22 cellular contexts compared by ENCODE assay signal in genomic region chr20:59819496-59820203, GRCh38.
A peak's percentile ranks its signal among the peaks of the same experiment; 100 is the strongest.
DNase-seq lines count a peak whose midpoint lies in the region; ATAC-seq, FAIRE-seq and TF ChIP-seq lines count a peak whose summit lies in the region.
"Had no signal": no experiment of that assay in that cellular context is flagged by ENCODE, and none has a peak within 500 bp of the region (broad histone marks: within the 10 kb centered on the region; RNA-seq: fewer than 3 reads in every experiment).

No MANE protein-coding gene starts in this region.

- no peak overlapping the region for H3K4ac ChIP-seq in H9 (ENCODE audit: low read depth, low read length)

- no peak for TF ChIP-seq CTCF in GM23338 (conservative IDR thresholded peaks at IDR 0.05; ENCODE audit: low read depth in 2 of 2)
- TF ChIP-seq CTCF in H9 (conservative IDR thresholded peaks at IDR 0.05): no peak
- TF ChIP-seq CTCF in dorsolateral prefrontal cortex (IDR thresholded peaks at IDR 0.05 in 54 of 56, conservative IDR thresholded peaks at IDR 0.05 in 2 of 56; ENCODE audit: low read depth in 1 of 56, partially characterized antibody in 56 of 56): peak in 1 of 56 donors; percentile 22

- H3K9me3 ChIP-seq in H9 (ENCODE audit: control insufficient read depth, low read depth, low read length): no peaks in the 10 kb centered on the region
- H3K9me3 ChIP-seq: ascending aorta, esophagus squamous epithelium, prostate gland, thyroid gland had no signal

- no peaks in the 10 kb centered on the region for H3K9me3 Mint-ChIP-seq in GM23338
- H3K9me3 Mint-ChIP-seq in H9: peaks cover 0 to 17% of the 10 kb centered on the region in 2 experiments; a peak in 4 of 5 replicates
- H3K9me3 Mint-ChIP-seq: activated B cell treated with CpG ODN at 0.5 μM for 24 hours; activated naive CD4-positive, alpha-beta T cell treated with anti-CD3 and anti-CD28 coated beads, Interleukin-2, amount 50 U/mL, for 24 hours; CD4-positive, alpha-beta T cell; stimulated activated effector memory CD8-positive, alpha-beta T cell treated with anti-CD3 and anti-CD28 coated beads, Interleukin-12 subunit alpha, Interleukin-12 subunit beta, amount 100 ng/mL, for 72 hours had no signal

- H3K27me3 ChIP-seq in GM23338 (ENCODE audit: insufficient read depth) (no peaks in the 10 kb centered on the region), H9 (ENCODE audit: insufficient read depth, low read length) (no peaks in the 10 kb centered on the region; the same call in 1 of the 2 replicates), dorsolateral prefrontal cortex (no peaks in the 10 kb centered on the region)
- H3K27me3 ChIP-seq: ascending aorta, esophagus squamous epithelium, thyroid gland had no signal

- no peak overlapping the region for H2BK120ac ChIP-seq in H9 (ENCODE audit: low read depth, low read length, poor library complexity, severe bottlenecking)

- H3K27ac Mint-ChIP-seq in GM23338 (peak overlapping the region; percentile 62; the same call in 1 of the 2 replicates), H9 (peak overlapping the region in 1 of 3 experiments; percentile 44; a peak in 1 of 7 replicates)
- H3K27ac Mint-ChIP-seq: activated B cell treated with CpG ODN at 0.5 μM for 24 hours; activated naive CD4-positive, alpha-beta T cell treated with anti-CD3 and anti-CD28 coated beads, Interleukin-2, amount 50 U/mL, for 24 hours; CD4-positive, alpha-beta T cell; stimulated activated effector memory CD8-positive, alpha-beta T cell treated with anti-CD3 and anti-CD28 coated beads, Interleukin-12 subunit alpha, Interleukin-12 subunit beta, amount 100 ng/mL, for 72 hours had no signal

- no peak overlapping the region for H2BK15ac ChIP-seq in H9 (ENCODE audit: low read depth, low read length)

- no peak overlapping the region for H3K14ac ChIP-seq in H9 (ENCODE audit: insufficient read depth, low read length)

- intact Hi-C loops in dorsolateral prefrontal cortex (cut with DNase I): no loop called here

- no peak overlapping the region for H4K8ac ChIP-seq in H9 (replicated peaks; ENCODE audit: insufficient read length, low read depth, low read length)

- no peak overlapping the region for H3K4me2 ChIP-seq in GM23338
- no peak overlapping the region for H3K4me2 ChIP-seq in H9 (ENCODE audit: insufficient read depth, insufficient read length, low read length)
- H3K4me2 ChIP-seq: KMS-11 had no signal

- no CpG with 5 or more reads among the region's 20 CpGs for WGBS in H9 (ENCODE audit: extremely low coverage, insufficient read length, low lambda C conversion rate)

- H3K27me3 Mint-ChIP-seq in GM23338 (ENCODE audit: insufficient read depth, low read depth, poor library complexity) (peaks cover 11% of the 10 kb centered on the region), H9 (ENCODE audit: low read depth) (peaks cover 21% of the 10 kb centered on the region)
- H3K27me3 Mint-ChIP-seq: activated B cell treated with CpG ODN at 0.5 μM for 24 hours; CD4-positive, alpha-beta T cell had no signal

- H3F3A ChIP-seq in GM23338 (replicated peaks; ENCODE audit: low read depth): no peaks in the 10 kb centered on the region

- H2BK20ac ChIP-seq in H9 (ENCODE audit: low read depth, low read length, poor library complexity, severe bottlenecking): no peak overlapping the region

- H3K27ac ChIP-seq in GM23338 (ENCODE audit: low read depth) (no peak overlapping the region), H9 (ENCODE audit: insufficient read length, low read depth, low read length) (no peak overlapping the region), dorsolateral prefrontal cortex (peak overlapping the region; percentile 33 to 94 (median 79))
- H3K27ac ChIP-seq: ascending aorta, esophagus squamous epithelium, KMS-11, prostate gland, skin epidermis, thyroid gland had no signal

- no peak overlapping the region for H3K18ac ChIP-seq in H9 (ENCODE audit: insufficient read length, low read depth, low read length)

- H4K20me1 ChIP-seq in GM23338 (replicated peaks; ENCODE audit: insufficient read depth) (no peaks in the 10 kb centered on the region), H9 (ENCODE audit: control insufficient read depth, insufficient read depth, insufficient read length) (no peaks in the 10 kb centered on the region)

- H2AFZ ChIP-seq in GM23338 (no peak overlapping the region), H9 (ENCODE audit: low read length) (no peak overlapping the region)

- H2BK12ac ChIP-seq in H9 (ENCODE audit: insufficient read length, low read depth, low read length): no peak overlapping the region

- H3K4me3 Mint-ChIP-seq in GM23338 (no peak overlapping the region), H9 (no peak overlapping the region)
- H3K4me3 Mint-ChIP-seq: activated B cell treated with CpG ODN at 0.5 μM for 24 hours; activated naive CD4-positive, alpha-beta T cell treated with anti-CD3 and anti-CD28 coated beads, Interleukin-2, amount 50 U/mL, for 24 hours; CD4-positive, alpha-beta T cell; stimulated activated effector memory CD8-positive, alpha-beta T cell treated with anti-CD3 and anti-CD28 coated beads, Interleukin-12 subunit alpha, Interleukin-12 subunit beta, amount 100 ng/mL, for 72 hours had no signal

- no peak for TF ChIP-seq POLR2A in GM12891 (IDR thresholded peaks at IDR 0.05; ENCODE audit: low read depth, low read length)

- H3K4me3 ChIP-seq in GM23338 (no peak overlapping the region), dorsolateral prefrontal cortex (no peak overlapping the region)
- H3K4me3 ChIP-seq: ascending aorta, esophagus squamous epithelium, prostate gland, skin epidermis, thyroid gland had no signal

- H2AK5ac ChIP-seq in H9 (ENCODE audit: insufficient read length, low read length): no peak overlapping the region

- H3K36me3 ChIP-seq in GM23338 (ENCODE audit: insufficient read depth): no peaks in the 10 kb centered on the region
- H3K36me3 ChIP-seq: ascending aorta, esophagus squamous epithelium, prostate gland, thyroid gland had no signal

- H4K91ac ChIP-seq in H9 (ENCODE audit: insufficient read length, low read depth, low read length): no peak overlapping the region

- no peak for FAIRE-seq in GM12891 (lab: Jason Lieb, UNC)

- ATAC-seq in GM23338: peak; percentile 61
- no peak for ATAC-seq in GM19328 (IDR thresholded peaks at IDR 0.05; ENCODE audit: unreplicated experiment)
- ATAC-seq: stimulated activated effector memory CD8-positive, alpha-beta T cell treated with anti-CD3 and anti-CD28 coated beads, Interleukin-12 subunit alpha, Interleukin-12 subunit beta, amount 100 ng/mL, for 72 hours had no signal

- no peak overlapping the region for H4K5ac ChIP-seq in H9 (ENCODE audit: insufficient read length, low read depth, low read length)

- H3K4me1 ChIP-seq in GM23338 (ENCODE audit: insufficient read depth): no peaks in the 10 kb centered on the region
- no peaks in the 10 kb centered on the region for H3K4me1 ChIP-seq in H9 (ENCODE audit: insufficient read depth, low read length)
- H3K4me1 ChIP-seq: ascending aorta, prostate gland, thyroid gland had no signal

- H3K79me1 ChIP-seq in H9 (ENCODE audit: insufficient read depth, low read depth, low read length, poor library complexity, severe bottlenecking): no peaks in the 10 kb centered on the region

- no peak for DNase-seq in GM23338 (ENCODE audit: low spot score)
- DNase-seq in H9: peak; percentile 25
- peak in 1 of 10 donors; percentile 8 for DNase-seq in dorsolateral prefrontal cortex
- peak; percentile 6 for DNase-seq in mucosa of gallbladder (ENCODE audit: low spot score)
- no peak for DNase-seq in NCI-H1105 (lab: John Stamatoyannopoulos, UW)
- no peak for DNase-seq in GM12891 (ENCODE audit: insufficient read length, low spot score)
- DNase-seq: activated B cell treated with CpG ODN at 0.5 μM for 24 hours; CD4-positive, alpha-beta T cell; effector CD8-positive, alpha-beta T cell; esophagus squamous epithelium; GF-D8; kidney glomerular epithelial cell; NCI-H1694; stimulated activated CD4-positive, alpha-beta T cell treated with anti-CD3 and anti-CD28 coated beads, Interleukin-2, amount 100 ng/mL, for 24 hours; thyroid gland had no signal

- H3T11ph ChIP-seq in H9 (ENCODE audit: low read length): no peak overlapping the region

- no peaks in the 10 kb centered on the region; the same call in 1 of the 2 replicates for H3K9me2 ChIP-seq in GM23338 (ENCODE audit: insufficient read depth)

- H3K56ac ChIP-seq in H9 (ENCODE audit: insufficient read length, low read depth, low read length): no peak overlapping the region

- H3K23ac ChIP-seq in H9 (ENCODE audit: insufficient read length, low read depth, low read length): no peak overlapping the region

- H3K9ac ChIP-seq in H9 (ENCODE audit: extremely low read depth, insufficient read length, low read length): no peak overlapping the region
- H3K9ac ChIP-seq: KMS-11 had no signal

- H3K36me3 Mint-ChIP-seq in GM23338 (ENCODE audit: low read depth) (no peaks in the 10 kb centered on the region), H9 (ENCODE audit: insufficient read depth in 1 of 3, low read depth in 3 of 3) (no peaks in the 10 kb centered on the region)
- H3K36me3 Mint-ChIP-seq: activated naive CD4-positive, alpha-beta T cell treated with anti-CD3 and anti-CD28 coated beads, Interleukin-2, amount 50 U/mL, for 24 hours; stimulated activated effector memory CD8-positive, alpha-beta T cell treated with anti-CD3 and anti-CD28 coated beads, Interleukin-12 subunit alpha, Interleukin-12 subunit beta, amount 100 ng/mL, for 72 hours had no signal

- H3K79me2 ChIP-seq in GM23338 (replicated peaks; ENCODE audit: insufficient read depth) (no peaks in the 10 kb centered on the region), H9 (ENCODE audit: insufficient read depth, low read length) (no peaks in the 10 kb centered on the region)

- H3K23me2 ChIP-seq in H9 (ENCODE audit: insufficient read length, low read depth, low read length, poor library complexity, severe bottlenecking): no peaks in the 10 kb centered on the region

- H3K4me1 Mint-ChIP-seq in GM23338: peaks cover 11% of the 10 kb centered on the region
- peaks cover 6 to 11% of the 10 kb centered on the region in 2 experiments for H3K4me1 Mint-ChIP-seq in H9
- H3K4me1 Mint-ChIP-seq: activated B cell treated with CpG ODN at 0.5 μM for 24 hours; activated naive CD4-positive, alpha-beta T cell treated with anti-CD3 and anti-CD28 coated beads, Interleukin-2, amount 50 U/mL, for 24 hours; stimulated activated effector memory CD8-positive, alpha-beta T cell treated with anti-CD3 and anti-CD28 coated beads, Interleukin-12 subunit alpha, Interleukin-12 subunit beta, amount 100 ng/mL, for 72 hours had no signal

- no peak overlapping the region for H2BK5ac ChIP-seq in H9 (ENCODE audit: insufficient read length, low read length)

TF ChIP-seq in GM23338, 12 proteins besides CTCF, POLR2A, EP300 and RAD21 (continues in another document):
- TF ChIP-seq ZNF114 (CRISPR knock-in tag; IDR thresholded peaks at IDR 0.05): no peak

TF ChIP-seq in GM12891, 5 proteins besides CTCF, POLR2A, EP300 and RAD21:
- no peak for TF ChIP-seq TAF1 (IDR thresholded peaks at IDR 0.05; ENCODE audit: low read depth, low read length)
- no peak for TF ChIP-seq POU2F2 (IDR thresholded peaks at IDR 0.05; ENCODE audit: low read depth, low read length)
- no peak for TF ChIP-seq PAX5 (IDR thresholded peaks at IDR 0.05; ENCODE audit: insufficient read depth, low read length, severe bottlenecking)
- no peak for TF ChIP-seq POLR2AphosphoS5 (IDR thresholded peaks at IDR 0.05; ENCODE audit: low read depth, low read length)
- TF ChIP-seq SPI1 (IDR thresholded peaks at IDR 0.05; ENCODE audit: low read depth, low read length): no peak
TF ChIP-seq in GM12891: peak in this region for 0.

Comparison
In these comparisons a context has a peak if more than half of its experiments do, and no peak if none do; other contexts are left out.
1. DNase-seq: peak in H9 (single experiment) and mucosa of gallbladder (single experiment); none in GM23338 (single experiment), NCI-H1105 (single experiment) and GM12891 (single experiment).
2. H3K27ac ChIP-seq: peak in dorsolateral prefrontal cortex (59 of 59); none in GM23338 (single experiment) and H9 (single experiment).